ENCODE assay signal across 16 cellular contexts in the genomic region with DNA sequence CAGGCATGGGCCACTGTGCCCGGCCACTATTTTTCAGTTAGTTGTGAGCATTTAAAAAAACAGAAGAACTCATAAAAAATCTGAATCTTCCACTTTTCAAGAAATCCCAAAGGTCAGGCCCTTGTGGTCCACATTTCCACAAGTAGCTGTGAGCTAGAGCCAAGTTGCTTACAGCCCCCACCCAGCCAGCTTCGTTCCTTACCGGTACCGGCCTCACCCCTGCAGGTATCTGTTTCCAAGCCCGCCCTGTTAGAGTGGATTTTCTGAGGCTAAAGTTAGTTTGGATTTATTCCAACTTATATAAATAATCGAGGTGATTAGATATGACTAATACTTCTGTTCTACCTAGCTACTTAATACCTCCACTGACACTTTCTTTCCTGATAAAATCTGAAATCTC.
DNase-seq lines count a peak whose midpoint lies in the region; ATAC-seq lines count a peak whose summit lies in the region.
"Had no signal": no experiment of that assay in that cellular context is flagged by ENCODE, and none has a peak within 500 bp of the region (broad histone marks: within the 10 kb centered on the region; RNA-seq: fewer than 3 reads in every experiment).

No MANE protein-coding gene starts in this region.

- CTCF ChIA-PET in naive thymus-derived CD4-positive, alpha-beta T cell (lab: Charles Lee), result interaction anchor here (1.3 to 4.7 kb wide), 8 partner anchors 9 to 277 kb away, joined by 3 to 70 read pairs (median 4); a partner anchor contains a TSS

- no peaks in the 10 kb centered on the region for H3K27me3 Mint-ChIP-seq in stimulated activated naive CD8-positive, alpha-beta T cell treated with anti-CD3 and anti-CD28 coated beads, Interleukin-15, Interleukin-2, amounts not matched to agents 100 ng/mL and 50 ng/mL, for 24 hours
- H3K27me3 Mint-ChIP-seq in stimulated activated naive CD8-positive, alpha-beta T cell treated with anti-CD3 and anti-CD28 coated beads, Interleukin-15, amount 100 ng/mL, for 72 hours, result no peaks in the 10 kb centered on the region
- no peaks in the 10 kb centered on the region for H3K27me3 Mint-ChIP-seq in activated T-helper 1 cell treated with anti-CD3 and anti-CD28 coated beads, Interleukin-12 subunit alpha, Interleukin-12 subunit beta, Interleukin-2, Interleukin-4 antibody, amounts not matched to agents 30 ng/mL and 10 ng/mL and 1 ng/mL, durations not matched to agents 14 hours and 24 hours and 36 hours (ENCODE audit: insufficient read depth)
- H3K27me3 Mint-ChIP-seq in naive thymus-derived CD4-positive, alpha-beta T cell, result no peaks in the 10 kb centered on the region

- peaks cover 44 to 76% of the 10 kb centered on the region in 2 donors for H3K4me1 ChIP-seq in naive thymus-derived CD4-positive, alpha-beta T cell (ENCODE audit: control insufficient read depth in 2 of 2, insufficient read depth in 2 of 2, low read length in 2 of 2)
- H3K4me1 ChIP-seq: tibial artery had no signal

- H3K9me3 ChIP-seq in naive thymus-derived CD4-positive, alpha-beta T cell (ENCODE audit: control insufficient read depth in 2 of 3, low read length in 3 of 3), result no peaks in the 10 kb centered on the region
- H3K9me3 ChIP-seq: esophagus squamous epithelium, tibial artery had no signal

- H3K36me3 Mint-ChIP-seq in stimulated activated naive CD8-positive, alpha-beta T cell treated with anti-CD3 and anti-CD28 coated beads, Interleukin-15, Interleukin-2, amounts not matched to agents 100 ng/mL and 50 ng/mL, for 24 hours (ENCODE audit: low read depth), result no peaks in the 10 kb centered on the region
- H3K36me3 Mint-ChIP-seq in activated T-helper 1 cell treated with anti-CD3 and anti-CD28 coated beads, Interleukin-12 subunit alpha, Interleukin-12 subunit beta, Interleukin-2, Interleukin-4 antibody, amounts not matched to agents 30 ng/mL and 10 ng/mL and 1 ng/mL, durations not matched to agents 14 hours and 24 hours and 36 hours (ENCODE audit: low read depth), result peaks cover 10% of the 10 kb centered on the region
- peaks cover 4 to 11% (median 5%) of the 10 kb centered on the region in 5 donors for H3K36me3 Mint-ChIP-seq in naive thymus-derived CD4-positive, alpha-beta T cell

- no peaks in the 10 kb centered on the region for H3K36me3 ChIP-seq in naive thymus-derived CD4-positive, alpha-beta T cell (ENCODE audit: control insufficient read depth in 2 of 3, insufficient read depth in 3 of 3, low read length in 3 of 3)
- H3K36me3 ChIP-seq: esophagus squamous epithelium, tibial artery had no signal

- no peaks in the 10 kb centered on the region for H3K27me3 ChIP-seq in naive thymus-derived CD4-positive, alpha-beta T cell (ENCODE audit: control insufficient read depth in 2 of 2, insufficient read depth in 2 of 2, low read length in 2 of 2)
- H3K27me3 ChIP-seq: esophagus squamous epithelium, tibial artery had no signal

- peak overlapping the region; percentile 73 for H3K27ac ChIP-seq in naive thymus-derived CD4-positive, alpha-beta T cell (ENCODE audit: low read depth, low read length)
- H3K27ac ChIP-seq: GM23248, RWPE1, tibial artery had no signal

- H3K4me3 Mint-ChIP-seq in stimulated activated naive CD8-positive, alpha-beta T cell treated with anti-CD3 and anti-CD28 coated beads, Interleukin-15, Interleukin-2, amounts not matched to agents 100 ng/mL and 50 ng/mL, for 24 hours, result peak overlapping the region; percentile 76
- peak overlapping the region in 1 of 2 donors; percentile 64 for H3K4me3 Mint-ChIP-seq in stimulated activated naive CD8-positive, alpha-beta T cell treated with anti-CD3 and anti-CD28 coated beads, Interleukin-15, amount 100 ng/mL, for 72 hours
- no peak overlapping the region for H3K4me3 Mint-ChIP-seq in activated T-helper 1 cell treated with anti-CD3 and anti-CD28 coated beads, Interleukin-12 subunit alpha, Interleukin-12 subunit beta, Interleukin-2, Interleukin-4 antibody, amounts not matched to agents 30 ng/mL and 10 ng/mL and 1 ng/mL, durations not matched to agents 14 hours and 24 hours and 36 hours
- H3K4me3 Mint-ChIP-seq in naive thymus-derived CD4-positive, alpha-beta T cell, result peak overlapping the region in 9 of 10 donors; percentile 70 to 80 (median 76)

- intact Hi-C loops in activated T-helper 1 cell treated with anti-CD3 and anti-CD28 coated beads, Interleukin-12 subunit alpha, Interleukin-12 subunit beta, Interleukin-2, Interleukin-4 antibody, amounts not matched to agents 30 ng/mL and 10 ng/mL and 1 ng/mL, durations not matched to agents 14 hours and 24 hours and 36 hours (cut with micrococcal nuclease), result loop anchor here (5.0 to 10.0 kb wide), 2 partner anchors 365 to 877 kb away; no protein-coding TSS in a partner anchor
- intact Hi-C loops in naive thymus-derived CD4-positive, alpha-beta T cell (cut with micrococcal nuclease), result loop anchor here (2.0 to 10.0 kb wide), 6 partner anchors 69 to 1490 kb away; a partner anchor contains a TSS

- POLR2A ChIA-PET in naive thymus-derived CD4-positive, alpha-beta T cell (lab: Charles Lee), result interaction anchor here (0.9 to 3.5 kb wide), 6 partner anchors 128 to 216 kb away, joined by 3 to 54 read pairs (median 6); a partner anchor contains a TSS

- no peak for ATAC-seq in stimulated activated naive CD8-positive, alpha-beta T cell treated with anti-CD3 and anti-CD28 coated beads, Interleukin-15, amount 100 ng/mL, for 72 hours
- no peak for ATAC-seq in naive thymus-derived CD4-positive, alpha-beta T cell
- no peak for ATAC-seq in HG02870 (IDR thresholded peaks at IDR 0.05; ENCODE audit: unreplicated experiment)

- peaks cover 73% of the 10 kb centered on the region for H3K4me1 Mint-ChIP-seq in stimulated activated naive CD8-positive, alpha-beta T cell treated with anti-CD3 and anti-CD28 coated beads, Interleukin-15, Interleukin-2, amounts not matched to agents 100 ng/mL and 50 ng/mL, for 24 hours (ENCODE audit: low read depth)
- peaks cover 78% of the 10 kb centered on the region for H3K4me1 Mint-ChIP-seq in stimulated activated naive CD8-positive, alpha-beta T cell treated with anti-CD3 and anti-CD28 coated beads, Interleukin-15, amount 100 ng/mL, for 72 hours
- peaks cover 89% of the 10 kb centered on the region for H3K4me1 Mint-ChIP-seq in activated T-helper 1 cell treated with anti-CD3 and anti-CD28 coated beads, Interleukin-12 subunit alpha, Interleukin-12 subunit beta, Interleukin-2, Interleukin-4 antibody, amounts not matched to agents 30 ng/mL and 10 ng/mL and 1 ng/mL, durations not matched to agents 14 hours and 24 hours and 36 hours (ENCODE audit: low read depth)
- peaks cover 64 to 88% (median 82%) of the 10 kb centered on the region in 7 donors for H3K4me1 Mint-ChIP-seq in naive thymus-derived CD4-positive, alpha-beta T cell

- H3K27ac Mint-ChIP-seq in stimulated activated naive CD8-positive, alpha-beta T cell treated with anti-CD3 and anti-CD28 coated beads, Interleukin-15, Interleukin-2, amounts not matched to agents 100 ng/mL and 50 ng/mL, for 24 hours, result peak overlapping the region; percentile 92
- H3K27ac Mint-ChIP-seq in stimulated activated naive CD8-positive, alpha-beta T cell treated with anti-CD3 and anti-CD28 coated beads, Interleukin-15, amount 100 ng/mL, for 72 hours, result peak overlapping the region in 1 of 2 donors; percentile 95
- H3K27ac Mint-ChIP-seq in activated T-helper 1 cell treated with anti-CD3 and anti-CD28 coated beads, Interleukin-12 subunit alpha, Interleukin-12 subunit beta, Interleukin-2, Interleukin-4 antibody, amounts not matched to agents 30 ng/mL and 10 ng/mL and 1 ng/mL, durations not matched to agents 14 hours and 24 hours and 36 hours, result peak overlapping the region; percentile 98
- peak overlapping the region; percentile 93 to 98 (median 96) for H3K27ac Mint-ChIP-seq in naive thymus-derived CD4-positive, alpha-beta T cell

- H3K4me3 ChIP-seq in naive thymus-derived CD4-positive, alpha-beta T cell (ENCODE audit: low read length), result peak overlapping the region; percentile 33
- H3K4me3 ChIP-seq: GM23248, tibial artery had no signal

- no peaks in the 10 kb centered on the region for H3K9me3 Mint-ChIP-seq in stimulated activated naive CD8-positive, alpha-beta T cell treated with anti-CD3 and anti-CD28 coated beads, Interleukin-15, Interleukin-2, amounts not matched to agents 100 ng/mL and 50 ng/mL, for 24 hours
- H3K9me3 Mint-ChIP-seq in stimulated activated naive CD8-positive, alpha-beta T cell treated with anti-CD3 and anti-CD28 coated beads, Interleukin-15, amount 100 ng/mL, for 72 hours, result peaks cover 0 to 4% of the 10 kb centered on the region in 2 donors
- no peaks in the 10 kb centered on the region for H3K9me3 Mint-ChIP-seq in activated T-helper 1 cell treated with anti-CD3 and anti-CD28 coated beads, Interleukin-12 subunit alpha, Interleukin-12 subunit beta, Interleukin-2, Interleukin-4 antibody, amounts not matched to agents 30 ng/mL and 10 ng/mL and 1 ng/mL, durations not matched to agents 14 hours and 24 hours and 36 hours
- peaks cover 0 to 3% (median 0%) of the 10 kb centered on the region in 11 donors for H3K9me3 Mint-ChIP-seq in naive thymus-derived CD4-positive, alpha-beta T cell

- no peak for DNase-seq in stimulated activated naive CD8-positive, alpha-beta T cell treated with anti-CD3 and anti-CD28 coated beads, Interleukin-15, amount 100 ng/mL, for 72 hours
- DNase-seq in activated T-helper 1 cell treated with anti-CD3 and anti-CD28 coated beads, Interleukin-12 subunit alpha, Interleukin-12 subunit beta, Interleukin-2, Interleukin-4 antibody, amounts not matched to agents 30 ng/mL and 10 ng/mL and 1 ng/mL, durations not matched to agents 14 hours and 24 hours and 36 hours (ENCODE audit: low spot score), result no peak
- DNase-seq in naive thymus-derived CD4-positive, alpha-beta T cell, result no peak
- DNase-seq in NCI-H1436 treated with DMSO at 0.1 percent for 48 hours (lab: John Stamatoyannopoulos, UW) (no peak), foreskin melanocyte (no peak)
- no peak for DNase-seq in stimulated activated naive CD4-positive, alpha-beta T cell (lab: John Stamatoyannopoulos, UW)
- DNase-seq: esophagus squamous epithelium, GM23248, midbrain, NCI-H1930, NCI-H510A, nucleus accumbens had no signal
